Comparison of ENCODE assay signal across 11 cellular contexts in genomic region chr10:122308487-122309141, GRCh38. TPM values are rescaled to one million over a fixed set of nuclear protein-coding genes. Genes with fewer than 3 reads are reported as not detected.
A peak's percentile ranks its signal among the peaks of the same experiment; 100 is the strongest.
DNase-seq lines count a peak whose midpoint lies in the region; FAIRE-seq and TF ChIP-seq lines count a peak whose summit lies in the region.
"Had no signal": no experiment of that assay in that cellular context is flagged by ENCODE, and none has a peak within 500 bp of the region (broad histone marks: within the 10 kb centered on the region; RNA-seq: fewer than 3 reads in every experiment).

No MANE protein-coding gene starts in this region.

- H3K27ac Mint-ChIP-seq in mesothelial cell of epicardium (peak overlapping the region; percentile 62), glutamatergic neuron (ENCODE audit: unreplicated experiment) (no peak overlapping the region)
- H3K27ac Mint-ChIP-seq: immature natural killer cell had no signal

- H3K4me2 ChIP-seq in OCI-LY3 (ENCODE audit: low read length) = peak overlapping the region; percentile 61
- H3K4me2 ChIP-seq in endothelial cell of umbilical vein (ENCODE audit: insufficient read depth, low read length) = peak overlapping the region; percentile 19
- H3K4me2 ChIP-seq in trophoblast cell (ENCODE audit: low read length) = no peak overlapping the region

- WGBS in trophoblast cell (ENCODE audit: extremely low coverage, insufficient coverage, insufficient read length) = no CpG with 5 or more reads among the region's 5 CpGs

- no peak overlapping the region for H2BK120ac ChIP-seq in trophoblast cell (ENCODE audit: insufficient read depth, low read length, poor library complexity)

- H3K4me1 Mint-ChIP-seq in mesothelial cell of epicardium (peaks cover 13% of the 10 kb centered on the region), glutamatergic neuron (ENCODE audit: low read depth, unreplicated experiment) (no peaks in the 10 kb centered on the region)

- H3K4me3 ChIP-seq in OCI-LY3 (ENCODE audit: low read length) (no peak overlapping the region), endothelial cell of umbilical vein (replicated peaks in 1 of 3; ENCODE audit: insufficient read depth in 1 of 3, low read depth in 1 of 3, low read length in 3 of 3) (no peak overlapping the region), trophoblast cell (ENCODE audit: low read depth, low read length) (no peak overlapping the region)

- H2AFZ ChIP-seq in OCI-LY3 (ENCODE audit: low read depth, low read length) = no peak overlapping the region
- H2AFZ ChIP-seq in endothelial cell of umbilical vein (ENCODE audit: low read depth, low read length) = peak overlapping the region; percentile 40
- no peak overlapping the region for H2AFZ ChIP-seq in trophoblast cell (ENCODE audit: insufficient read depth, low read length, poor library complexity)

- no peak overlapping the region for H4K8ac ChIP-seq in trophoblast cell (ENCODE audit: low read depth, low read length)

- no peak overlapping the region for H2BK5ac ChIP-seq in trophoblast cell (ENCODE audit: low read depth, low read length, poor library complexity)

- H3K79me2 ChIP-seq in OCI-LY3 (ENCODE audit: low read length) (no peaks in the 10 kb centered on the region), endothelial cell of umbilical vein (ENCODE audit: control insufficient read depth, insufficient read depth, low read length) (no peaks in the 10 kb centered on the region), trophoblast cell (ENCODE audit: control insufficient read depth, insufficient read depth, low read length, poor library complexity) (no peaks in the 10 kb centered on the region)

- H3K4me3 Mint-ChIP-seq in mesothelial cell of epicardium = no peak overlapping the region
- no peak overlapping the region for H3K4me3 Mint-ChIP-seq in glutamatergic neuron (ENCODE audit: unreplicated experiment)
- H3K4me3 Mint-ChIP-seq: immature natural killer cell had no signal

- no peak overlapping the region for H4K91ac ChIP-seq in trophoblast cell (ENCODE audit: low read depth, low read length)

- H4K20me1 ChIP-seq in OCI-LY3 (ENCODE audit: insufficient read depth, low read length) (no peaks in the 10 kb centered on the region), endothelial cell of umbilical vein (replicated peaks; ENCODE audit: control insufficient read depth, extremely low read depth, insufficient read depth, low read length) (no peaks in the 10 kb centered on the region)

- H3K4me1 ChIP-seq in OCI-LY3 (ENCODE audit: low read length) = peaks cover 34% of the 10 kb centered on the region
- peaks cover 44% of the 10 kb centered on the region for H3K4me1 ChIP-seq in endothelial cell of umbilical vein (ENCODE audit: control insufficient read depth, extremely low read depth, insufficient read depth, low read length)
- H3K4me1 ChIP-seq in trophoblast cell (ENCODE audit: control insufficient read depth in 1 of 2, insufficient read depth in 2 of 2, low read length in 2 of 2) = peaks cover 4 to 12% of the 10 kb centered on the region in 2 experiments

- intact Hi-C loops in endothelial cell of umbilical vein (cut with micrococcal nuclease) = loop anchor here (1.0 to 5.0 kb wide), 3 partner anchors 195 to 544 kb away; no protein-coding TSS in a partner anchor

- H3K36me3 Mint-ChIP-seq in mesothelial cell of epicardium (no peaks in the 10 kb centered on the region), glutamatergic neuron (ENCODE audit: unreplicated experiment) (peaks cover 6% of the 10 kb centered on the region)
- H3K36me3 Mint-ChIP-seq: immature natural killer cell had no signal

- no peak overlapping the region for H2BK12ac ChIP-seq in trophoblast cell (ENCODE audit: low read length)

- FAIRE-seq in endothelial cell of umbilical vein (lab: Jason Lieb, UNC) = no peak

- H3K27ac ChIP-seq in OCI-LY3 (ENCODE audit: low read length) = peak overlapping the region; percentile 91
- H3K27ac ChIP-seq in endothelial cell of umbilical vein (ENCODE audit: insufficient read depth, low read depth, low read length) = peak overlapping the region; percentile 93
- peak overlapping the region; percentile 4 for H3K27ac ChIP-seq in temporal lobe (ENCODE audit: low read depth, low read length)
- no peak overlapping the region for H3K27ac ChIP-seq in trophoblast cell (ENCODE audit: low read depth, low read length)

- peaks cover 8% of the 10 kb centered on the region for H3K9me3 Mint-ChIP-seq in mesothelial cell of epicardium
- peaks cover 9% of the 10 kb centered on the region for H3K9me3 Mint-ChIP-seq in glutamatergic neuron (ENCODE audit: unreplicated experiment)
- H3K9me3 Mint-ChIP-seq: immature natural killer cell had no signal

- TF ChIP-seq POLR2A in endothelial cell of umbilical vein (IDR thresholded peaks at IDR 0.05; ENCODE audit: low read depth, low read length) = no peak

- H3K9ac ChIP-seq in OCI-LY3 (ENCODE audit: low read length) (peak overlapping the region; percentile 46; the same call in 1 of the 2 replicates), endothelial cell of umbilical vein (replicated peaks; ENCODE audit: extremely low read depth, insufficient read depth, low read length) (peak overlapping the region; percentile 82), trophoblast cell (ENCODE audit: low read length) (no peak overlapping the region)

- dilution Hi-C loops in endothelial cell of umbilical vein (cut with MboI; ENCODE audit: extremely low pct_ligation_motif_present, low sequenced_read_pairs) = no loop called here

- POLR2A ChIA-PET in endothelial cell of umbilical vein (lab: Charles Lee) = interaction anchor here (1.4 to 1.6 kb wide), 2 partner anchors 41 to 66 kb away, joined by 3 to 9 read pairs; partner anchors contain the start of gene PLEKHA1

- TF ChIP-seq CTCF in OCI-LY3 (IDR thresholded peaks at IDR 0.05; ENCODE audit: low read depth, low read length) (no peak), endothelial cell of umbilical vein (IDR thresholded peaks at IDR 0.05; ENCODE audit: extremely low read depth in 1 of 2, insufficient read depth in 1 of 2, low read depth in 1 of 2, low read length in 2 of 2) (no peak), mesothelial cell of epicardium (IDR thresholded peaks at IDR 0.05; ENCODE audit: unreplicated experiment) (no peak), glutamatergic neuron (IDR thresholded peaks at IDR 0.05; ENCODE audit: partially characterized antibody, unreplicated experiment) (no peak)

- CTCF ChIA-PET in endothelial cell of umbilical vein (lab: Charles Lee) = interaction anchor here (0.9 to 5.9 kb wide), 11 partner anchors 10 to 257 kb away, joined by 3 to 76 read pairs (median 6); partner anchors contain the start of gene PLEKHA1

- H3K23ac ChIP-seq in trophoblast cell (ENCODE audit: low read length) = no peak overlapping the region

- no peaks in the 10 kb centered on the region for H3K79me1 ChIP-seq in trophoblast cell (ENCODE audit: low read length)

- BruUV-seq in endothelial cell of umbilical vein (replicated peaks; lab: Mats Ljungman, UMichigan) = TSS peak; percentile 63

- no peak overlapping the region for H3K18ac ChIP-seq in trophoblast cell (ENCODE audit: low read length)

- H3K9me3 ChIP-seq in OCI-LY3 (ENCODE audit: insufficient read depth, low read length) (0 out of 2 replicates have a peak, but pooled peaks cover 7% of the 10 kb centered on the region), endothelial cell of umbilical vein (replicated peaks; ENCODE audit: control insufficient read depth, insufficient read depth, low read length) (no peaks in the 10 kb centered on the region), trophoblast cell (ENCODE audit: insufficient read depth, low read depth, low read length) (peaks cover 2% of the 10 kb centered on the region)

- DNase-seq in endothelial cell of umbilical vein (ENCODE audit: low read depth, low spot score) = peak; percentile 12
- DNase-seq in mesothelial cell of epicardium (ENCODE audit: low spot score in 2 of 2, unreplicated experiment in 2 of 2) = no peak
- DNase-seq in activated CD8-positive, alpha-beta memory T cell treated with anti-CD3 and anti-CD28 coated beads, Interleukin-2, amount 50 U/mL, for 48 hours = no peak
- DNase-seq in C1 segment of cervical spinal cord (lab: John Stamatoyannopoulos, UW) = no peak
- DNase-seq in trophoblast cell = no peak
- DNase-seq in glutamatergic neuron = no peak
- DNase-seq: activated T-cell treated with anti-CD3 and anti-CD28 coated beads, Interleukin-2, amount 50 U/mL, for 48 hours; effector CD4-positive, alpha-beta T cell; immature natural killer cell had no signal

- no peak overlapping the region for H4K12ac ChIP-seq in trophoblast cell (ENCODE audit: low read depth, low read length)

- no peaks in the 10 kb centered on the region for H3K27me3 Mint-ChIP-seq in mesothelial cell of epicardium (ENCODE audit: low read depth)
- peaks cover 2% of the 10 kb centered on the region for H3K27me3 Mint-ChIP-seq in glutamatergic neuron (ENCODE audit: unreplicated experiment)

- H3K36me3 ChIP-seq in OCI-LY3 (replicated peaks; ENCODE audit: low read depth, low read length) (peaks cover 7% of the 10 kb centered on the region), endothelial cell of umbilical vein (ENCODE audit: control insufficient read depth in 2 of 2, extremely low read depth in 1 of 2, insufficient read depth in 2 of 2, low read length in 2 of 2) (no peaks in the 10 kb centered on the region), trophoblast cell (ENCODE audit: control insufficient read depth in 1 of 2, insufficient read depth in 2 of 2, low read length in 2 of 2) (no peaks in the 10 kb centered on the region)

- H3K27me3 ChIP-seq in OCI-LY3 (ENCODE audit: low read depth, low read length) = peaks cover 5% of the 10 kb centered on the region; the same call in 1 of the 2 replicates
- no peaks in the 10 kb centered on the region for H3K27me3 ChIP-seq in endothelial cell of umbilical vein (ENCODE audit: control insufficient read depth in 2 of 2, insufficient read depth in 2 of 2, low read length in 2 of 2)
- no peaks in the 10 kb centered on the region for H3K27me3 ChIP-seq in trophoblast cell (ENCODE audit: insufficient read depth, low read length)

- no peak overlapping the region for H2AK5ac ChIP-seq in trophoblast cell (ENCODE audit: low read length)

- H3K4ac ChIP-seq in trophoblast cell (ENCODE audit: low read depth, low read length) = no peak overlapping the region

- no peak overlapping the region for H3K14ac ChIP-seq in trophoblast cell (ENCODE audit: low read length)

- no peaks in the 10 kb centered on the region for H3K9me1 ChIP-seq in endothelial cell of umbilical vein (replicated peaks; ENCODE audit: control insufficient read depth, extremely low read depth, insufficient read depth, low read length)

RNA-seq across cellular contexts. Expression of gene BTBD16, which starts 37.5 kb away (rescaled TPM):
- total RNA-seq in endothelial cell of umbilical vein (0.78 TPM in 1 of 2 replicates, not detected in the other), mesothelial cell of epicardium (not detected in 3 replicates), temporal lobe (not detected), glutamatergic neuron (ENCODE audit: unreplicated experiment) (0.98 TPM)
- polyA plus RNA-seq in endothelial cell of umbilical vein = 0.04 and 0.06 TPM in 2 replicates
- polyA plus RNA-seq in endothelial cell of umbilical vein (2011; cell fraction: cytosol; rRNA removed) = 0.11 and 0.13 TPM in 2 replicates
- polyA plus RNA-seq in endothelial cell of umbilical vein (2011; cell fraction: nucleus; rRNA removed) = 0.42 and 0.49 TPM in 2 replicates
- 0.18 TPM in 1 of 2 replicates, not detected in the other for polyA plus RNA-seq in endothelial cell of umbilical vein (2012)
- polyA minus RNA-seq in endothelial cell of umbilical vein = not detected in 2 replicates
- not detected for polyA minus RNA-seq in endothelial cell of umbilical vein (2011; cell fraction: cytosol; rRNA and poly(A)+ RNA removed)
- not detected in 2 replicates for polyA minus RNA-seq in endothelial cell of umbilical vein (2011; cell fraction: nucleus; rRNA and poly(A)+ RNA removed)
- not detected in 2 replicates for polyA plus RNA-seq in trophoblast cell (2013)
- polyA plus RNA-seq: immature natural killer cell had no signal
